ENCODE assay signal across 10 cellular contexts in the genomic region with DNA sequence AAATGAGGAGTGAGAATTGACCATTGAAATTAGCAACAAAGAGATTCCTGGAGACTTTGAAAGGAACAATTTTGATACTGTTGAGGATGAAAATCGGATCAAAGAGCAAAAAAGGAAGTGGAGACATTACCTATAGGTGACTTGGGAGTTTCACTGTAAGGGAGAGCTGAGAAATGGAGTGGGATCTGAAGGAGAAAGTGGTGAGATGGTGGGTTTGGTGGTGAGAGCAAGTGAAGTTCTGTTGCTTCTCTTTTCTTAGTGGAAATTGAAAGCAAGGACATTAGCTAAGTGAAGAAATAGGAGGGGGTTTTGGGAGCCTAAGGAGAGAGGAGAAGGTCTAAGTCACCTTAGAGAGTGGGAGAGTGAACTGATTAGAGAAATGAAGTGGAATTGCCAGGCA. TPM values are rescaled to one million over a fixed set of nuclear protein-coding genes. Genes with fewer than 3 reads are reported as not detected.
"Had no signal": no experiment of that assay in that cellular context is flagged by ENCODE, and none has a peak within 500 bp of the region (broad histone marks: within the 10 kb centered on the region; RNA-seq: fewer than 3 reads in every experiment).

No MANE protein-coding gene starts in this region.

- H3K4me2 ChIP-seq: KMS-11 had no signal

- FAIRE-seq: HTR-8/SVneo, K562 had no signal

- ATAC-seq: K562 had no signal

- H3K27ac ChIP-seq: HL-60, KMS-11 had no signal

- H3K9ac ChIP-seq: KMS-11 had no signal

- H3K4me3 ChIP-seq: K562 had no signal

- DNase-seq: IMR-90, KBM-7, KG1 had no signal

RNA-seq across cellular contexts. Expression of a gene that starts 16.7 kb away (rescaled TPM):
- total RNA-seq: HT-29, HT1080, IMR-90, K562 had no signal
- polyA plus RNA-seq: IgD-negative memory B cell, IMR-90, K562 had no signal
